Comparison of ENCODE assay signal across 1 cellular context in the genomic region with DNA sequence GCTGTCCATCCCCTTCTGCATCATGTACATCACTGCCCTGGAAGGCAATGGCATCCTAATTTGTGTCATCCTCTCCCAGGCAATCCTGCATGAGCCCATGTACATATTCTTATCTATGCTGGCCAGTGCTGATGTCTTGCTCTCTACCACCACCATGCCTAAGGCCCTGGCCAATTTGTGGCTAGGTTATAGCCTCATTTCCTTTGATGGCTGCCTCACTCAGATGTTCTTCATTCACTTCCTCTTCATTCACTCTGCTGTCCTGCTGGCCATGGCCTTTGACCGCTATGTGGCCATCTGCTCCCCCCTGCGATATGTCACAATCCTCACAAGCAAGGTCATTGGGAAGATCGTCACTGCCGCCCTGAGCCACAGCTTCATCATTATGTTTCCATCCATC.
TF ChIP-seq lines count a peak whose summit lies in the region.

No MANE protein-coding gene starts in this region.

TF ChIP-seq in HepG2, 621 proteins besides CTCF, POLR2A, EP300 and RAD21:
- no peak for TF ChIP-seq NR2F6 (IDR thresholded peaks at IDR 0.05)
- peak; percentile 46; the same call in 1 of the 2 replicates for TF ChIP-seq NR2F6 (CRISPR knock-in tag; IDR thresholded peaks at IDR 0.05)
- TF ChIP-seq NR2F1 (CRISPR knock-in tag; IDR thresholded peaks at IDR 0.05) = peak; percentile 47 to 62; a peak in 3 of 4 replicates
- TF ChIP-seq CEBPG (CRISPR knock-in tag; IDR thresholded peaks at IDR 0.05) = peak; percentile 43
- TF ChIP-seq ZNF740 (CRISPR knock-in tag; IDR thresholded peaks at IDR 0.05) = 0 out of 2 replicates have a peak, but pooled peaks have one; percentile 32
- TF ChIP-seq, protein P1, sequence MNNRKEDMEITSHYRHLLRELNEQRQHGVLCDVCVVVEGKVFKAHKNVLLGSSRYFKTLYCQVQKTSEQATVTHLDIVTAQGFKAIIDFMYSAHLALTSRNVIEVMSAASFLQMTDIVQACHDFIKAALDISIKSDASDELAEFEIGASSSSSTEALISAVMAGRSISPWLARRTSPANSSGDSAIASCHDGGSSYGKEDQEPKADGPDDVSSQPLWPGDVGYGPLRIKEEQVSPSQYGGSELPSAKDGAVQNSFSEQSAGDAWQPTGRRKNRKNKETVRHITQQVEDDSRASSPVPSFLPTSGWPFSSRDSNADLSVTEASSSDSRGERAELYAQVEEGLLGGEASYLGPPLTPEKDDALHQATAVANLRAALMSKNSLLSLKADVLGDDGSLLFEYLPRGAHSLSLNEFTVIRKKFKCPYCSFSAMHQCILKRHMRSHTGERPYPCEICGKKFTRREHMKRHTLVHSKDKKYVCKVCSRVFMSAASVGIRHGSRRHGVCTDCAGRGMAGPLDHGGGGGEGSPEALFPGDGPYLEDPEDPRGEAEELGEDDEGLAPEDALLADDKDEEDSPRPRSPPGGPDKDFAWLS (CRISPR knock-in tag; IDR thresholded peaks at IDR 0.05; ENCODE audit: borderline replicate concordance) = no peak
- TF ChIP-seq CEBPB (IDR thresholded peaks at IDR 0.05; ENCODE audit: borderline replicate concordance, low read depth, low read length) = peak; percentile 72; the same call in 1 of the 2 replicates
- TF ChIP-seq, protein P2, sequence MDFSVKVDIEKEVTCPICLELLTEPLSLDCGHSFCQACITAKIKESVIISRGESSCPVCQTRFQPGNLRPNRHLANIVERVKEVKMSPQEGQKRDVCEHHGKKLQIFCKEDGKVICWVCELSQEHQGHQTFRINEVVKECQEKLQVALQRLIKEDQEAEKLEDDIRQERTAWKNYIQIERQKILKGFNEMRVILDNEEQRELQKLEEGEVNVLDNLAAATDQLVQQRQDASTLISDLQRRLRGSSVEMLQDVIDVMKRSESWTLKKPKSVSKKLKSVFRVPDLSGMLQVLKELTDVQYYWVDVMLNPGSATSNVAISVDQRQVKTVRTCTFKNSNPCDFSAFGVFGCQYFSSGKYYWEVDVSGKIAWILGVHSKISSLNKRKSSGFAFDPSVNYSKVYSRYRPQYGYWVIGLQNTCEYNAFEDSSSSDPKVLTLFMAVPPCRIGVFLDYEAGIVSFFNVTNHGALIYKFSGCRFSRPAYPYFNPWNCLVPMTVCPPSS (IDR thresholded peaks at IDR 0.05) = no peak
- TF ChIP-seq HNF4A (CRISPR knock-in tag; IDR thresholded peaks at IDR 0.05) = peak; percentile 51
TF ChIP-seq in HepG2: peak in this region for 6.
